2 cellular contexts compared by ENCODE assay signal in genomic region chr12:92133795-92134637, GRCh38.
TF ChIP-seq lines count a peak whose summit lies in the region.

No MANE protein-coding gene starts in this region.

TF ChIP-seq in liver, 16 proteins besides CTCF, POLR2A, EP300 and RAD21 (continued from another document):
- TF ChIP-seq MAX (IDR thresholded peaks at IDR 0.05) (no peak), NR2F2 (IDR thresholded peaks at IDR 0.05) (no peak), ZBTB33 (IDR thresholded peaks at IDR 0.05) (no peak), REST (IDR thresholded peaks at IDR 0.05) (no peak), TAF1 (conservative IDR thresholded peaks at IDR 0.05) (no peak), RXRA (IDR thresholded peaks at IDR 0.05) (no peak), EGR1 (IDR thresholded peaks at IDR 0.05; ENCODE audit: low read depth in 2 of 2) (no peak)

TF ChIP-seq in HepG2, 621 proteins besides CTCF, POLR2A, EP300 and RAD21 (continued from another document):
- TF ChIP-seq CEBPZ (IDR thresholded peaks at IDR 0.05; ENCODE audit: low read length): no peak
- no peak for TF ChIP-seq HNRNPK (IDR thresholded peaks at IDR 0.05; ENCODE audit: low read depth, low read length, poor library complexity, severe bottlenecking)
- TF ChIP-seq TARDBP (CRISPR knock-in tag; IDR thresholded peaks at IDR 0.05): no peak
- TF ChIP-seq THAP7 (CRISPR knock-in tag; IDR thresholded peaks at IDR 0.05): no peak
- TF ChIP-seq FUBP1 (CRISPR knock-in tag; IDR thresholded peaks at IDR 0.05; ENCODE audit: borderline replicate concordance): no peak
- no peak for TF ChIP-seq ZNF615 (CRISPR knock-in tag; IDR thresholded peaks at IDR 0.05; ENCODE audit: borderline replicate concordance)
- no peak for TF ChIP-seq ZNF24 (IDR thresholded peaks at IDR 0.05)
- TF ChIP-seq MLX (CRISPR knock-in tag; IDR thresholded peaks at IDR 0.05): no peak
